In the genomic region with DNA sequence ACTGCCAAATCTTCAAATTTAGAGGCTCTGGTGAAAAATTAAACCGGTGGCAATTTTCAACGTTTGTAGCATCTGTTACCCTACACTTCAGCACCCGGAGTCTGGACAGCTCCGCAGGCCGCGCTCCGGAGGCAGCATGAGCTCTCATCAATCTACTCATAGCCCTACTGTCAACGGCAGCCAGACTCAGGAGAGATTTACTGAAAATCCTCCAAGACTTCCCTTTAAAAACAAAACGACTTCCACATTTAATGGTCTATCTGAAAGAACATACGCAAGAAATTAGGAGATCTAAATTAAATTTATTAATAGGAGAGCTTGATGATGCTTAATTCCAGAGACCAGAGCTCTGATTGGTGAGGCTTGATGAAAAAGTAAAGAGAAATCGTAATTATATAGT, we compare ENCODE assay signal across 9 cellular contexts. TPM values are rescaled to one million over a fixed set of nuclear protein-coding genes. Genes with fewer than 3 reads are reported as not detected.
A peak's percentile ranks its signal among the peaks of the same experiment; 100 is the strongest.
DNase-seq lines count a peak whose midpoint lies in the region; ATAC-seq, FAIRE-seq and TF ChIP-seq lines count a peak whose summit lies in the region.
"Had no signal": no experiment of that assay in that cellular context is flagged by ENCODE, and none has a peak within 500 bp of the region (broad histone marks: within the 10 kb centered on the region; RNA-seq: fewer than 3 reads in every experiment).

No MANE protein-coding gene starts in this region.

- no peak overlapping the region for H3K4me3 Mint-ChIP-seq in T-helper 2 cell treated with Interferon-gamma antibody and Interleukin-4, amounts not matched to agents 5 μg/mL and 100 μg/mL, for 36 hours

- no peak for FAIRE-seq in RCC 7860 (lab: Jason Lieb, UNC)

- H3K9me2 ChIP-seq in MM.1S (replicated peaks; ENCODE audit: insufficient read depth, low read length) = no peaks in the 10 kb centered on the region

- H3K4me3 ChIP-seq in right atrium auricular region = no peak overlapping the region
- H3K4me3 ChIP-seq in psoas muscle = no peak overlapping the region
- H3K4me3 ChIP-seq in MM.1S (ENCODE audit: low read length) = no peak overlapping the region

- H3K36me3 ChIP-seq in right atrium auricular region (no peaks in the 10 kb centered on the region), psoas muscle (ENCODE audit: insufficient read depth in 1 of 2, low read depth in 1 of 2) (no peaks in the 10 kb centered on the region), MM.1S (replicated peaks; ENCODE audit: insufficient read depth, low read length) (no peaks in the 10 kb centered on the region)

- no peaks in the 10 kb centered on the region for H3F3A ChIP-seq in MM.1S (ENCODE audit: insufficient read depth, low read length)

- H3K27ac Mint-ChIP-seq in T-helper 2 cell treated with Interferon-gamma antibody and Interleukin-4, amounts not matched to agents 5 μg/mL and 100 μg/mL, for 36 hours = no peak overlapping the region

- peak; percentile 66 for DNase-seq in Right ventricle myocardium superior
- no peak for DNase-seq in right atrium auricular region (ENCODE audit: low spot score)
- peak; percentile 21 for DNase-seq in T-helper 2 cell treated with Interferon-gamma antibody and Interleukin-4, amounts not matched to agents 5 μg/mL and 100 μg/mL, for 36 hours (ENCODE audit: low spot score)
- DNase-seq in erythroblast (lab: John Stamatoyannopoulos, UW) = peak; percentile 50 to 54
- DNase-seq in psoas muscle = peak; percentile 43 to 68
- no peak for DNase-seq in RCC 7860 (ENCODE audit: low spot score)
- DNase-seq in MM.1S = no peak

- WGBS in psoas muscle, 3 donors = 4 to 5% (median 4%) methylated on average over 11 of the region's 11 CpGs

- peaks cover 1% of the 10 kb centered on the region for H3K36me3 Mint-ChIP-seq in T-helper 2 cell treated with Interferon-gamma antibody and Interleukin-4, amounts not matched to agents 5 μg/mL and 100 μg/mL, for 36 hours (ENCODE audit: low read depth)

- no peaks in the 10 kb centered on the region for H3K79me2 ChIP-seq in MM.1S (ENCODE audit: low read length)

- no peak overlapping the region for H2AFZ ChIP-seq in MM.1S (ENCODE audit: low read length)

- no peak overlapping the region for H3K4me2 ChIP-seq in MM.1S (ENCODE audit: low read depth, low read length)

- TF ChIP-seq CTCF in right atrium auricular region (IDR thresholded peaks at IDR 0.05) (no peak), psoas muscle (IDR thresholded peaks at IDR 0.05) (no peak), MM.1S (IDR thresholded peaks at IDR 0.05; ENCODE audit: low read length) (no peak)

- ATAC-seq in Right ventricle myocardium superior (ENCODE audit: poor library complexity) (no peak), psoas muscle (no peak), GM19351 (IDR thresholded peaks at IDR 0.05; ENCODE audit: unreplicated experiment) (no peak)

- H3K4me1 Mint-ChIP-seq in T-helper 2 cell treated with Interferon-gamma antibody and Interleukin-4, amounts not matched to agents 5 μg/mL and 100 μg/mL, for 36 hours (ENCODE audit: low read depth) = peaks cover 8% of the 10 kb centered on the region

- no peaks in the 10 kb centered on the region for H3K9me3 ChIP-seq in right atrium auricular region
- H3K9me3 ChIP-seq in psoas muscle = no peaks in the 10 kb centered on the region
- H3K9me3 ChIP-seq in MM.1S (replicated peaks; ENCODE audit: insufficient read depth, low read length) = no peaks in the 10 kb centered on the region

- no peak overlapping the region for H3K9ac ChIP-seq in MM.1S (ENCODE audit: low read length)

- no peak overlapping the region for H3K27ac ChIP-seq in right atrium auricular region
- no peak overlapping the region for H3K27ac ChIP-seq in psoas muscle
- H3K27ac ChIP-seq in MM.1S (ENCODE audit: low read length) = no peak overlapping the region

- intact Hi-C loops in Right ventricle myocardium superior (cut with DNase I) = no loop called here
- intact Hi-C loops in psoas muscle (cut with DNase I) = no loop called here

- H3K4me1 ChIP-seq in right atrium auricular region (peaks cover 0 to 43% of the 10 kb centered on the region in 2 donors), psoas muscle (peaks cover 22% of the 10 kb centered on the region), MM.1S (ENCODE audit: low read length) (no peaks in the 10 kb centered on the region)

- no peaks in the 10 kb centered on the region for H4K20me1 ChIP-seq in MM.1S (ENCODE audit: insufficient read depth, low read length)

- TF ChIP-seq POLR2A in erythroblast (IDR thresholded peaks at IDR 0.05; ENCODE audit: low read length) = no peak

- peaks cover 19 to 37% of the 10 kb centered on the region in 2 donors for H3K27me3 ChIP-seq in right atrium auricular region
- H3K27me3 ChIP-seq in psoas muscle (ENCODE audit: insufficient read depth in 3 of 3, low read length in 2 of 3) = peaks cover 2 to 79% (median 32%) of the 10 kb centered on the region in 3 donors
- H3K27me3 ChIP-seq in MM.1S (replicated peaks; ENCODE audit: insufficient read depth, low read length) = no peaks in the 10 kb centered on the region

- H3K27me3 Mint-ChIP-seq in T-helper 2 cell treated with Interferon-gamma antibody and Interleukin-4, amounts not matched to agents 5 μg/mL and 100 μg/mL, for 36 hours (ENCODE audit: low read depth) = peaks cover 53% of the 10 kb centered on the region

- H3K9me3 Mint-ChIP-seq in T-helper 2 cell treated with Interferon-gamma antibody and Interleukin-4, amounts not matched to agents 5 μg/mL and 100 μg/mL, for 36 hours = no peaks in the 10 kb centered on the region

RNA-seq across cellular contexts. Expression of a gene that starts 1.0 kb away (rescaled TPM):
- total RNA-seq in Right ventricle myocardium superior (not detected), right atrium auricular region (1 to 10 TPM in 1 of 2 donors, under 1 TPM in 1; 0.41 to 2.6 TPM), psoas muscle (under 1 TPM in 1 of 4 donors, not detected in 3; 0.21 TPM)
- polyA plus RNA-seq in psoas muscle = under 1 TPM; 0.03 to 0.07 (median 0.04) TPM
- total RNA-seq: T-helper 1 cell treated with Interleukin-12 subunit alpha and Interleukin-12 subunit beta and Interleukin-4 antibody, amounts not matched to agents 30 ng/mL and 1 ng/mL, for 36 hours had no signal

Comparison
In these comparisons a context has a peak if more than half of its experiments do, and no peak if none do; other contexts are left out.
1. DNase-seq: peak in Right ventricle myocardium superior (single experiment), T-helper 2 cell treated with Interferon-gamma antibody and Interleukin-4, amounts not matched to agents 5 μg/mL and 100 μg/mL, for 36 hours (single experiment), erythroblast (2 of 2) and psoas muscle (2 of 2); none in right atrium auricular region (single experiment), RCC 7860 (single experiment) and MM.1S (single experiment).